In the genomic region with DNA sequence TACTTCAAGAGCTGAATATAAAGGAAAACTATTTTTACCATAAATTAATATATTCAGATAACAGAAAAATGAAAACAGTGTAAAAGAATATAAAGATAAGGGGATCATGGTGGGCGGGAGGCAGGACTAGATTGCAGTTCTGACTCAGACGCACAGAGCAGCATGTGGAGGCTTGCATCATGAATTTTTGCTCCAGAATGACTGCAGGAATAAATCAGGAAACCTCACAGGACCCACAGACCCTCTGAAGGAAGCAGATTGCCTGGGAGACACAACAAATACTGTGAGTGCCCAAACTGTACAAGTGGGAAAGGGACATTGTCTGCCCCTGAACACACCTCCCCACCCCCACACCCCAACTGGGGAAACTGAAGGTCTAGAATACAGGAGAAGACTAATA, we compare ENCODE assay signal across 20 cellular contexts. TPM values are rescaled to one million over a fixed set of nuclear protein-coding genes. Genes with fewer than 3 reads are reported as not detected.
A peak's percentile ranks its signal among the peaks of the same experiment; 100 is the strongest.
DNase-seq lines count a peak whose midpoint lies in the region; ATAC-seq and TF ChIP-seq lines count a peak whose summit lies in the region.
"Had no signal": no experiment of that assay in that cellular context is flagged by ENCODE, and none has a peak within 500 bp of the region (broad histone marks: within the 10 kb centered on the region; RNA-seq: fewer than 3 reads in every experiment).

No MANE protein-coding gene starts in this region.

- no peak for TF ChIP-seq POLR2A in breast epithelium (IDR thresholded peaks at IDR 0.05)
- no peak for TF ChIP-seq POLR2A in Peyer's patch (IDR thresholded peaks at IDR 0.05)

- H3K9me3 ChIP-seq in breast epithelium: peaks cover 0 to 6% of the 10 kb centered on the region in 2 donors
- H3K9me3 ChIP-seq in Peyer's patch: peaks cover 0 to 6% (median 0%) of the 10 kb centered on the region in 4 donors
- H3K9me3 ChIP-seq in HAP-1: no peaks in the 10 kb centered on the region

- POLR2A ChIA-PET in MCF 10A (lab: Yijun Ruan, JAX): interaction anchor here (1.3 to 2.0 kb wide), 3 partner anchors 15 to 42 kb away, joined by 3 to 8 read pairs (median 5); no protein-coding TSS in a partner anchor

- H3K27me3 Mint-ChIP-seq in MCF 10A (ENCODE audit: insufficient read depth, unreplicated experiment): no peaks in the 10 kb centered on the region
- H3K27me3 Mint-ChIP-seq: progenitor cell of endocrine pancreas had no signal

- H3K4me1 Mint-ChIP-seq in MCF 10A (ENCODE audit: insufficient read depth, unreplicated experiment): peaks cover 38% of the 10 kb centered on the region

- H3K27ac ChIP-seq in breast epithelium (no peak overlapping the region), Peyer's patch (no peak overlapping the region)
- H3K27ac ChIP-seq: heart right ventricle had no signal

- no peak overlapping the region for H3K4me3 ChIP-seq in breast epithelium
- no peak overlapping the region for H3K4me3 ChIP-seq in fibroblast of villous mesenchyme (ENCODE audit: low read depth, low read length)
- no peak overlapping the region for H3K4me3 ChIP-seq in Peyer's patch
- H3K4me3 ChIP-seq in HAP-1: no peak overlapping the region
- H3K4me3 ChIP-seq: heart right ventricle had no signal

- CTCF ChIA-PET in MCF 10A (lab: Yijun Ruan, JAX): interaction anchor here (0.6 to 1.8 kb wide), 3 partner anchors 18 to 73 kb away, joined by 4 to 6 read pairs (median 4); no protein-coding TSS in a partner anchor

- no TSS peak for BruUV-seq in MCF 10A (replicated peaks; lab: Mats Ljungman, UMichigan)

- in situ Hi-C loops in HAP-1 (cut with MboI; ENCODE audit: low sequenced_read_pairs): no loop called here

- H3K36me3 ChIP-seq in breast epithelium: no peaks in the 10 kb centered on the region
- no peaks in the 10 kb centered on the region for H3K36me3 ChIP-seq in Peyer's patch
- no peaks in the 10 kb centered on the region for H3K36me3 ChIP-seq in HAP-1 (replicated peaks)
- H3K36me3 ChIP-seq: heart right ventricle had no signal

- no peak overlapping the region for H3K4me3 Mint-ChIP-seq in MCF 10A (ENCODE audit: unreplicated experiment)
- H3K4me3 Mint-ChIP-seq: activated naive CD8-positive, alpha-beta T cell treated with anti-CD3 and anti-CD28 coated beads for 36 hours had no signal

- peak; percentile 54 for DNase-seq in MCF 10A (ENCODE audit: unreplicated experiment)
- DNase-seq in breast epithelium (ENCODE audit: low spot score in 2 of 2): no peak
- DNase-seq in amniotic epithelial cell (ENCODE audit: low read depth): peak; percentile 90
- peak; percentile 84 for DNase-seq in fibroblast of villous mesenchyme (ENCODE audit: low read depth)
- DNase-seq in Peyer's patch: no peak
- DNase-seq in HAP-1 (ENCODE audit: low spot score in 2 of 2): no peak
- DNase-seq: activated CD4-positive, alpha-beta T cell treated with anti-CD3 and anti-CD28 coated beads for 48 hours; activated naive CD8-positive, alpha-beta T cell treated with anti-CD3 and anti-CD28 coated beads for 36 hours; activated T-cell treated with anti-CD3 and anti-CD28 coated beads for 4 hours; cerebellar nuclear complex; COR-L47; heart right ventricle; left cardiac atrium; NCI-H2029; SHP77 treated with DMSO at 0.1 percent for 48 hours; substantia nigra; T-helper 9 cell had no signal

- no peaks in the 10 kb centered on the region for H3K27me3 ChIP-seq in breast epithelium
- H3K27me3 ChIP-seq in Peyer's patch: no peaks in the 10 kb centered on the region
- H3K27me3 ChIP-seq in HAP-1 (ENCODE audit: low read depth): no peaks in the 10 kb centered on the region
- H3K27me3 ChIP-seq: heart right ventricle had no signal

- H3K4me1 ChIP-seq in breast epithelium (no peaks in the 10 kb centered on the region), Peyer's patch (no peaks in the 10 kb centered on the region), HAP-1 (no peaks in the 10 kb centered on the region)

- intact Hi-C loops in MCF 10A (cut with micrococcal nuclease): no loop called here
- intact Hi-C loops in breast epithelium (cut with DNase I; ENCODE audit: low total_unique reads): no loop called here

- no peak for TF ChIP-seq CTCF in MCF 10A (IDR thresholded peaks at IDR 0.05; ENCODE audit: unreplicated experiment)
- no peak for TF ChIP-seq CTCF in breast epithelium (IDR thresholded peaks at IDR 0.05)
- no peak for TF ChIP-seq CTCF in fibroblast of villous mesenchyme (IDR thresholded peaks at IDR 0.05; ENCODE audit: insufficient read depth, low read depth, low read length)
- TF ChIP-seq CTCF in Peyer's patch (IDR thresholded peaks at IDR 0.05): no peak

- peaks cover 9% of the 10 kb centered on the region for H3K9me3 Mint-ChIP-seq in MCF 10A (ENCODE audit: unreplicated experiment)

- ATAC-seq in GM18517 (IDR thresholded peaks at IDR 0.05; ENCODE audit: unreplicated experiment): no peak
- no peak for ATAC-seq in GM18861 (IDR thresholded peaks at IDR 0.05; ENCODE audit: unreplicated experiment)
- ATAC-seq: heart right ventricle had no signal

- H3K27ac Mint-ChIP-seq in MCF 10A (ENCODE audit: low read depth, unreplicated experiment): peak overlapping the region; percentile 75
- H3K27ac Mint-ChIP-seq: activated naive CD8-positive, alpha-beta T cell treated with anti-CD3 and anti-CD28 coated beads for 36 hours; progenitor cell of endocrine pancreas had no signal

- H3K36me3 Mint-ChIP-seq in MCF 10A (ENCODE audit: insufficient read depth, unreplicated experiment): peaks cover 8% of the 10 kb centered on the region

RNA-seq across cellular contexts. Expression of a gene that starts 19.2 kb away (rescaled TPM):
- total RNA-seq in MCF 10A (2022): not detected in 2 replicates
- total RNA-seq in breast epithelium: 1 to 10 TPM in 1 of 3 donors, under 1 TPM in 2; 0.16 to 1.5 (median 0.66) TPM
- 0.43 and 0.97 TPM in 2 replicates for total RNA-seq in fibroblast of villous mesenchyme
- total RNA-seq in Peyer's patch: under 1 TPM in 1 of 4 donors, not detected in 3; 0.47 TPM
- total RNA-seq: activated naive CD8-positive, alpha-beta T cell treated with anti-CD3 and anti-CD28 coated beads for 36 hours; progenitor cell of endocrine pancreas had no signal

Comparison
In these comparisons a context has a peak if more than half of its experiments do, and no peak if none do; other contexts are left out.
1. DNase-seq: peak in MCF 10A (single experiment), amniotic epithelial cell (single experiment) and fibroblast of villous mesenchyme (single experiment); none in breast epithelium (0 of 2), Peyer's patch (0 of 3) and HAP-1 (0 of 2).